In the genomic region with DNA sequence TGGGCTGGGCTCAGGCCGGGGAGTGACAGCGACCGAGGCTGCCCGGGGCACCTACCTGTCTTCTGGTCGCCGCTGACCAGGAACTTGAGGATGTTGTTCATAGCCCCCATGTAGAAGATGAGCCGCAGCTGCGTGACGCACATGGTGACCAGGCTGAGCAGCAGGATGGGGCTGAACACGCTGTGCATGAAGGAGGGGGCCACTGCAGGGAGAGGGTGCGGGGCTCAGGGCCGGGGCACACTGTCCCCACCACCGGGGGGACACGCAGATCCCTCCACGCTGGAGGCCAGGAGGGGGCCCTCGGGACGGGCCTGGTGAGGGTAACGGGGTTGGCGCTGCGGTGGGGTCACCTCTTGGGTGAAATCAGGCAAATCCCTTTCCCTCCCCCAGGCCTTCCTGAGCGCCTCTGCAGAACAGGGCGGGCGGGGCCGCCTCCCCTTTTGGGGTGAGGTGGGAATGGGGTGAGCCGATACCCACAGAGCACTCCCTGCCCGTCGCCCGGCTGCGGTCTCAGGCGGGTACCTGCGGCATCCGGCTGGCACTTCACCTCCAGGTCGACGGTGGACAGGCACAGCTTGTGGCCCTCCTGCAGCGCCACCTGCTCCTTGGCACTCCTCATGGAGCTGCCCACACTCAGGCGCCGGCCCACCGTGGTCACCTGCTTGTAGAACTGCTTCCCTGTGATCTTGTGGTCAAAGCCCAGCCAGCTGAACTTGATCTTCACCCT, we compare ENCODE assay signal across 9 cellular contexts. TPM values are rescaled to one million over a fixed set of nuclear protein-coding genes. Genes with fewer than 3 reads are reported as not detected.
A peak's percentile ranks its signal among the peaks of the same experiment; 100 is the strongest.
DNase-seq lines count a peak whose midpoint lies in the region; TF ChIP-seq lines count a peak whose summit lies in the region.
"Had no signal": no experiment of that assay in that cellular context is flagged by ENCODE, and none has a peak within 500 bp of the region (broad histone marks: within the 10 kb centered on the region; RNA-seq: fewer than 3 reads in every experiment).

No MANE protein-coding gene starts in this region.

- H2AFZ ChIP-seq in osteoblast (ENCODE audit: low read length): no peak overlapping the region

- no peaks in the 10 kb centered on the region for H3K9me3 ChIP-seq in osteoblast (ENCODE audit: low read depth, low read length)
- H3K9me3 ChIP-seq: HAP-1 had no signal

- no peaks in the 10 kb centered on the region for H3K27me3 ChIP-seq in osteoblast (ENCODE audit: insufficient read depth, low read length)

- intact Hi-C loops in CD14-positive monocyte (cut with micrococcal nuclease) (loop anchor here (1.0 to 5.0 kb wide), 3 partner anchors 16 to 36 kb away; partner anchors contain the start of gene SLC43A2 (in 1 of the 2)), posterior vena cava (cut with DNase I) (loop anchor here in 1 of 2 donors (5.0 kb wide), 1 partner anchor 36 kb away; the partner anchor contains the start of gene SLC43A2), head of caudate nucleus (cut with DNase I) (no loop called here)

- H3K36me3 Mint-ChIP-seq in CD14-positive monocyte: peaks cover 64 to 87% of the 10 kb centered on the region in 2 donors
- H3K36me3 Mint-ChIP-seq: T-cell had no signal

- no peaks in the 10 kb centered on the region for H3K9me3 Mint-ChIP-seq in CD14-positive monocyte
- H3K9me3 Mint-ChIP-seq: T-cell had no signal

- peak overlapping the region in 1 of 2 donors; percentile 60 for H3K4me3 Mint-ChIP-seq in CD14-positive monocyte
- H3K4me3 Mint-ChIP-seq: T-cell had no signal

- H3K4me1 ChIP-seq in osteoblast (ENCODE audit: insufficient read depth, low read length): peaks cover 15% of the 10 kb centered on the region
- H3K4me1 ChIP-seq: HAP-1 had no signal

- no peak overlapping the region for H3K4me3 ChIP-seq in osteoblast (ENCODE audit: insufficient read depth, low read length)
- H3K4me3 ChIP-seq: HAP-1 had no signal

- TF ChIP-seq CTCF in CD14-positive monocyte (IDR thresholded peaks at IDR 0.05): no peak
- TF ChIP-seq CTCF in osteoblast (IDR thresholded peaks at IDR 0.05; ENCODE audit: extremely low read depth, low read depth, low read length): no peak

- H3K27ac Mint-ChIP-seq in CD14-positive monocyte: peak overlapping the region; percentile 98 to 99 (median 99)
- H3K27ac Mint-ChIP-seq: T-cell had no signal

- peaks cover 75% of the 10 kb centered on the region for H3K4me1 Mint-ChIP-seq in CD14-positive monocyte

- H3K79me2 ChIP-seq in osteoblast (ENCODE audit: insufficient read depth, low read length): no peaks in the 10 kb centered on the region

- peaks cover 4% of the 10 kb centered on the region for H3K36me3 ChIP-seq in osteoblast (ENCODE audit: insufficient read depth, low read length)

- H3K27me3 Mint-ChIP-seq in CD14-positive monocyte (ENCODE audit: low read depth in 3 of 3): peaks cover 0 to 6% (median 2%) of the 10 kb centered on the region in 3 donors
- H3K27me3 Mint-ChIP-seq: T-cell had no signal

- peaks cover 4% of the 10 kb centered on the region for H4K20me1 ChIP-seq in osteoblast (ENCODE audit: insufficient read depth, low read length)

- H3K27ac ChIP-seq in osteoblast (ENCODE audit: low read depth, low read length): no peak overlapping the region

- peak overlapping the region; percentile 74 for H3K4me2 ChIP-seq in osteoblast (ENCODE audit: insufficient read depth, low read length)

- DNase-seq in CD14-positive monocyte (ENCODE audit: low spot score) (no peak), cerebellar cortex (ENCODE audit: low spot score) (peak; percentile 65), osteoblast (ENCODE audit: insufficient read length, low spot score, missing footprints) (peak; percentile 73), posterior vena cava (ENCODE audit: low spot score) (no peak), head of caudate nucleus (no peak)
- no peak for DNase-seq in activated CD8-positive, alpha-beta memory T cell treated with anti-CD3 and anti-CD28 coated beads, Interleukin-2, amount 50 U/mL, for 4 hours
- DNase-seq: AML-193, T-cell had no signal

RNA-seq across cellular contexts. Expression of gene PITPNA, which starts 28.3 kb away (rescaled TPM):
- 10 to 100 TPM; 43.5 to 45.0 TPM for polyA plus RNA-seq in CD14-positive monocyte
- total RNA-seq in osteoblast (19.2 and 21.5 TPM in 2 replicates), posterior vena cava (10 to 100 TPM; 68.4 to 90.3 TPM)

RNA-seq across cellular contexts. Expression of gene SLC43A2, which starts 37.7 kb away (rescaled TPM):
- 100 to 1,000 TPM; 115 to 151 TPM for polyA plus RNA-seq in CD14-positive monocyte
- 4.4 and 5.4 TPM in 2 replicates for total RNA-seq in osteoblast
- total RNA-seq in posterior vena cava: 10 to 100 TPM in 1 of 2 donors, 1 to 10 TPM in 1; 9.5 to 16.9 TPM

RNA-seq across cellular contexts. Expression of gene SCARF1, which starts 54.6 kb away (rescaled TPM):
- 1 to 10 TPM; 5.2 to 6.3 TPM for polyA plus RNA-seq in CD14-positive monocyte
- total RNA-seq in osteoblast (0.88 and 1.4 TPM in 2 replicates), posterior vena cava (10 to 100 TPM; 13.0 to 13.9 TPM)

RNA-seq across cellular contexts. Expression of gene RILP, which starts 58.8 kb away (rescaled TPM):
- 10 to 100 TPM; 49.4 to 49.5 TPM for polyA plus RNA-seq in CD14-positive monocyte
- total RNA-seq in osteoblast (11.2 and 11.6 TPM in 2 replicates), posterior vena cava (10 to 100 TPM; 10.3 to 13.0 TPM)

Comparison
In these comparisons a context has a peak if more than half of its experiments do, and no peak if none do; other contexts are left out.
1. DNase-seq: peak in cerebellar cortex (single experiment) and osteoblast (single experiment); none in CD14-positive monocyte (single experiment), activated CD8-positive, alpha-beta memory T cell treated with anti-CD3 and anti-CD28 coated beads, Interleukin-2, amount 50 U/mL, for 4 hours (single experiment), posterior vena cava (single experiment) and head of caudate nucleus (0 of 42).